In genomic region chr9:893843-894420, GRCh38 we compare ENCODE assay signal across 8 cellular contexts. TPM values are rescaled to one million over a fixed set of nuclear protein-coding genes. Genes with fewer than 3 reads are reported as not detected.
A peak's percentile ranks its signal among the peaks of the same experiment; 100 is the strongest.
DNase-seq lines count a peak whose midpoint lies in the region; ATAC-seq and TF ChIP-seq lines count a peak whose summit lies in the region.

No MANE protein-coding gene starts in this region.

- no peak overlapping the region for H3K4me3 Mint-ChIP-seq in Calu3 (ENCODE audit: low read depth, unreplicated experiment)
- no peak overlapping the region for H3K4me3 Mint-ChIP-seq in activated CD8-positive, alpha-beta T cell treated with anti-CD3 and anti-CD28 coated beads for 36 hours
- H3K4me3 Mint-ChIP-seq in natural killer cell treated with Interleukin-12 subunit alpha and Interleukin-12 subunit beta and Interleukin-15 and Interleukin-18, amount 100 ng/mL, for 72 hours: peak overlapping the region; percentile 68

- DNase-seq in Calu3 (peak; percentile 58), NCI-H82 treated with DMSO at 0.1 percent for 48 hours (lab: John Stamatoyannopoulos, UW; ENCODE audit: unreplicated experiment) (peak; percentile 47), superior temporal gyrus (ENCODE audit: extremely low spot score) (peak; percentile 64)
- DNase-seq in activated CD8-positive, alpha-beta T cell treated with anti-CD3 and anti-CD28 coated beads for 36 hours: peak; percentile 85
- peak; percentile 89 for DNase-seq in natural killer cell treated with Interleukin-12 subunit alpha and Interleukin-12 subunit beta and Interleukin-15 and Interleukin-18, amount 100 ng/mL, for 72 hours (ENCODE audit: low spot score)

- POLR2A ChIA-PET in activated CD8-positive, alpha-beta T cell treated with anti-CD3 and anti-CD28 coated beads for 36 hours (lab: Charles Lee): no interaction called here

- H3K9me3 Mint-ChIP-seq in Calu3 (ENCODE audit: low read depth, unreplicated experiment): no peaks in the 10 kb centered on the region
- H3K9me3 Mint-ChIP-seq in activated CD8-positive, alpha-beta T cell treated with anti-CD3 and anti-CD28 coated beads for 36 hours: no peaks in the 10 kb centered on the region
- H3K9me3 Mint-ChIP-seq in natural killer cell treated with Interleukin-12 subunit alpha and Interleukin-12 subunit beta and Interleukin-15 and Interleukin-18, amount 100 ng/mL, for 72 hours: no peaks in the 10 kb centered on the region

- no TSS peak for BruUV-seq in Calu3 (replicated peaks; lab: Mats Ljungman, UMichigan)

- ATAC-seq in GM19455 (IDR thresholded peaks at IDR 0.05; ENCODE audit: unreplicated experiment) (peak; percentile 98), HG03460 (IDR thresholded peaks at IDR 0.05; ENCODE audit: unreplicated experiment) (peak; percentile 99), esophagus mucosa (peak; percentile 95)
- ATAC-seq in activated CD8-positive, alpha-beta T cell treated with anti-CD3 and anti-CD28 coated beads for 36 hours: peak; percentile 99
- peak; percentile 96 to 98 for ATAC-seq in natural killer cell treated with Interleukin-12 subunit alpha and Interleukin-12 subunit beta and Interleukin-15 and Interleukin-18, amount 100 ng/mL, for 72 hours

- H3K27me3 Mint-ChIP-seq in Calu3 (ENCODE audit: unreplicated experiment): peaks cover 27% of the 10 kb centered on the region
- H3K27me3 Mint-ChIP-seq in activated CD8-positive, alpha-beta T cell treated with anti-CD3 and anti-CD28 coated beads for 36 hours: peaks cover 23% of the 10 kb centered on the region
- H3K27me3 Mint-ChIP-seq in natural killer cell treated with Interleukin-12 subunit alpha and Interleukin-12 subunit beta and Interleukin-15 and Interleukin-18, amount 100 ng/mL, for 72 hours: peaks cover 33 to 37% of the 10 kb centered on the region in 2 donors

- peak; percentile 54 for TF ChIP-seq CTCF in Calu3 (IDR thresholded peaks at IDR 0.05; ENCODE audit: unreplicated experiment)
- peak; percentile 87 for TF ChIP-seq CTCF in activated CD8-positive, alpha-beta T cell treated with anti-CD3 and anti-CD28 coated beads for 36 hours (IDR thresholded peaks at IDR 0.05)

- no peak overlapping the region for H3K27ac Mint-ChIP-seq in Calu3 (ENCODE audit: unreplicated experiment)
- H3K27ac Mint-ChIP-seq in activated CD8-positive, alpha-beta T cell treated with anti-CD3 and anti-CD28 coated beads for 36 hours: no peak overlapping the region
- H3K27ac Mint-ChIP-seq in natural killer cell treated with Interleukin-12 subunit alpha and Interleukin-12 subunit beta and Interleukin-15 and Interleukin-18, amount 100 ng/mL, for 72 hours: peak overlapping the region; percentile 39 to 67

- CTCF ChIA-PET in Calu3 (lab: Charles Lee): interaction anchor here (1.0 to 2.0 kb wide), 2 partner anchors 111 to 115 kb away, joined by 3 to 11 read pairs; no protein-coding TSS in a partner anchor
- CTCF ChIA-PET in activated CD8-positive, alpha-beta T cell treated with anti-CD3 and anti-CD28 coated beads for 36 hours (lab: Charles Lee): interaction anchor here (0.7 to 6.4 kb wide), 18 partner anchors 8 to 293 kb away, joined by 3 to 41 read pairs (median 6); no protein-coding TSS in a partner anchor

- H3K4me1 Mint-ChIP-seq in Calu3 (ENCODE audit: low read depth, unreplicated experiment): no peaks in the 10 kb centered on the region
- peaks cover 18% of the 10 kb centered on the region for H3K4me1 Mint-ChIP-seq in activated CD8-positive, alpha-beta T cell treated with anti-CD3 and anti-CD28 coated beads for 36 hours (ENCODE audit: low read depth)
- peaks cover 18 to 21% of the 10 kb centered on the region in 2 donors for H3K4me1 Mint-ChIP-seq in natural killer cell treated with Interleukin-12 subunit alpha and Interleukin-12 subunit beta and Interleukin-15 and Interleukin-18, amount 100 ng/mL, for 72 hours (ENCODE audit: low read depth in 2 of 2)

- H3K36me3 Mint-ChIP-seq in Calu3 (ENCODE audit: insufficient read depth, unreplicated experiment): no peaks in the 10 kb centered on the region
- H3K36me3 Mint-ChIP-seq in activated CD8-positive, alpha-beta T cell treated with anti-CD3 and anti-CD28 coated beads for 36 hours (ENCODE audit: low read depth): no peaks in the 10 kb centered on the region
- no peaks in the 10 kb centered on the region for H3K36me3 Mint-ChIP-seq in natural killer cell treated with Interleukin-12 subunit alpha and Interleukin-12 subunit beta and Interleukin-15 and Interleukin-18, amount 100 ng/mL, for 72 hours

- intact Hi-C loops in Calu3 (cut with micrococcal nuclease; ENCODE audit: unreplicated experiment): loop anchor here (1.0 kb wide), 2 partner anchors 111 to 115 kb away; no protein-coding TSS in a partner anchor
- intact Hi-C loops in activated CD8-positive, alpha-beta T cell treated with anti-CD3 and anti-CD28 coated beads for 36 hours (cut with micrococcal nuclease): loop anchor here (5.0 to 10.0 kb wide), 2 partner anchors 61 to 113 kb away; no protein-coding TSS in a partner anchor

RNA-seq across cellular contexts. Expression of gene DMRT1, which starts 52.4 kb away (rescaled TPM):
- total RNA-seq in Calu3 (2022) (not detected in 2 replicates), esophagus mucosa (not detected)
- total RNA-seq in activated CD8-positive, alpha-beta T cell treated with anti-CD3 and anti-CD28 coated beads for 36 hours: not detected
- not detected for total RNA-seq in natural killer cell treated with Interleukin-12 subunit alpha and Interleukin-12 subunit beta and Interleukin-15 and Interleukin-18, amount 100 ng/mL, for 72 hours

Comparison
In these comparisons a context has a peak if more than half of its experiments do, and no peak if none do; other contexts are left out.
1. Peak in every context shown above with its lines: DNase-seq and ATAC-seq.
2. H3K27ac Mint-ChIP-seq: peak in natural killer cell treated with Interleukin-12 subunit alpha and Interleukin-12 subunit beta and Interleukin-15 and Interleukin-18, amount 100 ng/mL, for 72 hours (2 of 2); none in Calu3 (single experiment) and activated CD8-positive, alpha-beta T cell treated with anti-CD3 and anti-CD28 coated beads for 36 hours (single experiment).